17 cellular contexts compared by ENCODE assay signal in genomic region chr19:13644648-13645047, GRCh38.
DNase-seq lines count a peak whose midpoint lies in the region; ATAC-seq, FAIRE-seq and TF ChIP-seq lines count a peak whose summit lies in the region.
"Had no signal": no experiment of that assay in that cellular context is flagged by ENCODE, and none has a peak within 500 bp of the region (broad histone marks: within the 10 kb centered on the region; RNA-seq: fewer than 3 reads in every experiment).

No MANE protein-coding gene starts in this region.

- TF ChIP-seq CTCF in NB4 (IDR thresholded peaks at IDR 0.05; ENCODE audit: low read depth, low read length) = no peak
- no peak for TF ChIP-seq CTCF in WTC11 (IDR thresholded peaks at IDR 0.05)

- H3K27me3 Mint-ChIP-seq in WTC11 (ENCODE audit: low read depth) = peaks cover 14% of the 10 kb centered on the region

- peak; percentile 38 for DNase-seq in activated effector memory CD4-positive, alpha-beta T cell treated with anti-CD3 and anti-CD28 coated beads, Interleukin-2, amount 50 U/mL, for 16 hours
- DNase-seq in activated effector memory CD4-positive, alpha-beta T cell treated with Interleukin-2 at 50 U/mL for 16 hours = no peak
- DNase-seq in NB4 (ENCODE audit: low read depth) (peak; percentile 11), WTC11 (ENCODE audit: low spot score) (no peak), RCC 7860 (ENCODE audit: low spot score) (no peak), anterior cingulate cortex (lab: John Stamatoyannopoulos, UW) (no peak)
- DNase-seq: COR-L47, DMS53, H9, MV-4-11, NCI-H1436 treated with DMSO at 0.1 percent for 48 hours, NCI-H2081, NCI-H748 treated with DMSO at 0.1 percent for 48 hours, PC-9 had no signal

- H3K4me1 Mint-ChIP-seq in WTC11 = no peaks in the 10 kb centered on the region; the same call in 1 of the 2 replicates
- H3K4me1 Mint-ChIP-seq: CD14-positive monocyte had no signal

- no peak overlapping the region for H3K27ac Mint-ChIP-seq in WTC11
- H3K27ac Mint-ChIP-seq: CD14-positive monocyte, H9 had no signal

- TF ChIP-seq POLR2A in NB4 (IDR thresholded peaks at IDR 0.05; ENCODE audit: extremely low read depth, insufficient read length) = no peak

- FAIRE-seq in RCC 7860 (lab: Jason Lieb, UNC) = no peak

- POLR2A ChIA-PET in WTC11 (lab: Charles Lee) = no interaction called here

- H3K36me3 Mint-ChIP-seq in WTC11 = 0 out of 2 replicates have a peak, but pooled peaks cover under 1% of the 10 kb centered on the region
- H3K36me3 Mint-ChIP-seq: CD14-positive monocyte had no signal

- no peak overlapping the region for H3K4me3 Mint-ChIP-seq in WTC11
- H3K4me3 Mint-ChIP-seq: CD14-positive monocyte had no signal

- H3K4me3 ChIP-seq in NB4 (ENCODE audit: low read depth, low read length) = no peak overlapping the region
- H3K4me3 ChIP-seq: PC-9 had no signal

- no peak for ATAC-seq in WTC11
- ATAC-seq in GM21390 (IDR thresholded peaks at IDR 0.05; ENCODE audit: unreplicated experiment) = no peak
- ATAC-seq: Right ventricle myocardium inferior had no signal

- CTCF ChIA-PET in WTC11 (lab: Charles Lee) = no interaction called here

- H3K9me3 Mint-ChIP-seq in WTC11 = peaks cover 23% of the 10 kb centered on the region

TF ChIP-seq in WTC11, 78 proteins besides CTCF, POLR2A, EP300 and RAD21:
- TF ChIP-seq CBFB (CRISPR knock-in tag; IDR thresholded peaks at IDR 0.05; ENCODE audit: low read depth) (no peak), ZBTB43 (CRISPR knock-in tag; IDR thresholded peaks at IDR 0.05) (no peak), NFYB (CRISPR knock-in tag; conservative IDR thresholded peaks at IDR 0.05; ENCODE audit: low read depth) (peak; percentile 41; the same call in 1 of the 2 replicates), ZNF396 (CRISPR knock-in tag; IDR thresholded peaks at IDR 0.05; ENCODE audit: borderline replicate concordance) (no peak), ZSCAN18 (CRISPR knock-in tag; IDR thresholded peaks at IDR 0.05) (no peak), USF2 (CRISPR knock-in tag; IDR thresholded peaks at IDR 0.05) (peak; percentile 74)
- TF ChIP-seq, protein P1, sequence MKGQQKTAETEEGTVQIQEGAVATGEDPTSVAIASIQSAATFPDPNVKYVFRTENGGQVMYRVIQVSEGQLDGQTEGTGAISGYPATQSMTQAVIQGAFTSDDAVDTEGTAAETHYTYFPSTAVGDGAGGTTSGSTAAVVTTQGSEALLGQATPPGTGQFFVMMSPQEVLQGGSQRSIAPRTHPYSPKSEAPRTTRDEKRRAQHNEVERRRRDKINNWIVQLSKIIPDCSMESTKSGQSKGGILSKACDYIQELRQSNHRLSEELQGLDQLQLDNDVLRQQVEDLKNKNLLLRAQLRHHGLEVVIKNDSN (CRISPR knock-in tag; IDR thresholded peaks at IDR 0.05) = peak; percentile 67; the same call in 1 of the 2 replicates
- TF ChIP-seq, protein P2, sequence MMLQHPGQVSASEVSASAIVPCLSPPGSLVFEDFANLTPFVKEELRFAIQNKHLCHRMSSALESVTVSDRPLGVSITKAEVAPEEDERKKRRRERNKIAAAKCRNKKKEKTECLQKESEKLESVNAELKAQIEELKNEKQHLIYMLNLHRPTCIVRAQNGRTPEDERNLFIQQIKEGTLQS (CRISPR knock-in tag; conservative IDR thresholded peaks at IDR 0.05) = no peak
- TF ChIP-seq, protein P3, sequence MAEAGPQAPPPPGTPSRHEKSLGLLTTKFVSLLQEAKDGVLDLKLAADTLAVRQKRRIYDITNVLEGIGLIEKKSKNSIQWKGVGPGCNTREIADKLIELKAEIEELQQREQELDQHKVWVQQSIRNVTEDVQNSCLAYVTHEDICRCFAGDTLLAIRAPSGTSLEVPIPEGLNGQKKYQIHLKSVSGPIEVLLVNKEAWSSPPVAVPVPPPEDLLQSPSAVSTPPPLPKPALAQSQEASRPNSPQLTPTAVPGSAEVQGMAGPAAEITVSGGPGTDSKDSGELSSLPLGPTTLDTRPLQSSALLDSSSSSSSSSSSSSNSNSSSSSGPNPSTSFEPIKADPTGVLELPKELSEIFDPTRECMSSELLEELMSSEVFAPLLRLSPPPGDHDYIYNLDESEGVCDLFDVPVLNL (CRISPR knock-in tag; IDR thresholded peaks at IDR 0.05; ENCODE audit: borderline replicate concordance, low read depth) = no peak
- TF ChIP-seq, protein P4, sequence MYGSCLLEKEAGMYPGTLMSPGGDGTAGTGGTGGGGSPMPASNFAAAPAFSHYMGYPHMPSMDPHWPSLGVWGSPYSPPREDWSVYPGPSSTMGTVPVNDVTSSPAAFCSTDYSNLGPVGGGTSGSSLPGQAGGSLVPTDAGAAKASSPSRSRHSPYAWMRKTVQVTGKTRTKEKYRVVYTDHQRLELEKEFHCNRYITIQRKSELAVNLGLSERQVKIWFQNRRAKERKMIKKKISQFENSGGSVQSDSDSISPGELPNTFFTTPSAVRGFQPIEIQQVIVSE (CRISPR knock-in tag; IDR thresholded peaks at IDR 0.05; ENCODE audit: borderline replicate concordance) = no peak

Comparison
In these comparisons a context has a peak if more than half of its experiments do, and no peak if none do; other contexts are left out.
1. DNase-seq: peak in activated effector memory CD4-positive, alpha-beta T cell treated with anti-CD3 and anti-CD28 coated beads, Interleukin-2, amount 50 U/mL, for 16 hours (single experiment) and NB4 (single experiment); none in activated effector memory CD4-positive, alpha-beta T cell treated with Interleukin-2 at 50 U/mL for 16 hours (single experiment), WTC11 (single experiment), RCC 7860 (single experiment) and anterior cingulate cortex (0 of 58).